In the genomic region with DNA sequence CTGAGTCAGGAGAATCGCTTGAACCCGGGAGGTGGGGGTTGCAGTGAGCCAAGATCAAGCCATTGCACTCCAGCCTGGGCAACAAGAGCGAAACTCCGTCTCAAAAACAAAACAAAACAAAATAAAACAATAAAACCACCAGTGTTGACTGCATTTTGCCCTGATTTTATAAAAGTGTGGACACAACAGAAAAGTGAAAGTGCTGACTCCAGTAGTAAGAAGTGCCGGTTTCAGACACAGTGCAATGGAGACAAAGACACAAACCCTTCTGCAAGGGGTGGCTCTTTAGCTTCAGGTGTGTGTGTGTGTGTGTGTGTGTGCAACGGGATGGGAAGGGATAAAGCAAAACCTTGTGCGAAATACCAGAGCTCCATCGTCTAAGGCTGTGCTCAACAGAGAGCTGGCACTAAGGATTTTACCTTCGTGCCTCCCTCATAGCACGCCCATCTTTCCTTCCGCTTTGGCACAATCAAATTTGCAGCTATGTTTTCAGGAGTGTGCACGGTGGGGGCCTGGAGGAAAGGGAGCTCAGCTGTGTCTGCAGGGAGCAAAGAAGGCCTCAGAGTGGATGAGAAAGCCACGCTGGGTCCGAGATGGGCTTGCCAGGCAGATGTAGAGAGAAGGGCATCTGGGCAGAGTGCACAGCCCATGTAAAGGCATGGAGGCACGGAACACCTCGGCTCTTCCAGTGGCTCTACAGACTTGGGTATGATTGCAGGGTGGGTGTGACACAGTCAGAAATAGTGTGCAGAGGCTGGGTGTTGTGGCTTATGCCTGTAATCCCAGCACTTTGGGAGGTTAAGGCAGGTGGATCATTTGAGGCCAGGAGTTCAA, we compare ENCODE assay signal across 15 cellular contexts. TPM values are rescaled to one million over a fixed set of nuclear protein-coding genes. Genes with fewer than 3 reads are reported as not detected.
A peak's percentile ranks its signal among the peaks of the same experiment; 100 is the strongest.
DNase-seq lines count a peak whose midpoint lies in the region; ATAC-seq and TF ChIP-seq lines count a peak whose summit lies in the region.
"Had no signal": no experiment of that assay in that cellular context is flagged by ENCODE, and none has a peak within 500 bp of the region (broad histone marks: within the 10 kb centered on the region; RNA-seq: fewer than 3 reads in every experiment).

No MANE protein-coding gene starts in this region.

- no peak overlapping the region for H3T11ph ChIP-seq in H9 (ENCODE audit: low read length)

- WGBS in H9 (ENCODE audit: extremely low coverage, insufficient read length, low lambda C conversion rate): no CpG with 5 or more reads among the region's 16 CpGs
- 53 to 84% (median 63%) methylated on average over 16 of the region's 16 CpGs for WGBS in spleen, 5 donors

- H3K4ac ChIP-seq in H9 (ENCODE audit: low read depth, low read length): no peak overlapping the region

- H3K27me3 ChIP-seq in H9 (ENCODE audit: insufficient read depth, low read length) (no peaks in the 10 kb centered on the region), spleen (replicated peaks in 1 of 7) (no peaks in the 10 kb centered on the region)

- no peaks in the 10 kb centered on the region for H3K36me3 ChIP-seq in spleen

- H4K20me1 ChIP-seq in H9 (ENCODE audit: control insufficient read depth, insufficient read depth, insufficient read length): no peaks in the 10 kb centered on the region

- no peaks in the 10 kb centered on the region for H3K79me2 ChIP-seq in H9 (ENCODE audit: insufficient read depth, low read length)

- no peak for TF ChIP-seq POLR2A in spleen (IDR thresholded peaks at IDR 0.05)

- ATAC-seq in left colon: peak; percentile 34
- ATAC-seq in GM21423 (IDR thresholded peaks at IDR 0.05; ENCODE audit: unreplicated experiment): no peak
- no peak for ATAC-seq in HG03521 (IDR thresholded peaks at IDR 0.05; ENCODE audit: unreplicated experiment)
- ATAC-seq: T-helper 17 cell had no signal

- H3K4me1 ChIP-seq in H9 (ENCODE audit: insufficient read depth, low read length) (no peaks in the 10 kb centered on the region), spleen (peaks cover 16 to 97% (median 58%) of the 10 kb centered on the region in 6 donors)

- peaks cover 15 to 41% of the 10 kb centered on the region in 2 experiments for H3K4me1 Mint-ChIP-seq in H9

- H2AK5ac ChIP-seq in H9 (ENCODE audit: insufficient read length, low read length): no peak overlapping the region

- H3K9me3 Mint-ChIP-seq in H9: no peaks in the 10 kb centered on the region

- H3K27ac ChIP-seq in H9 (ENCODE audit: insufficient read length, low read depth, low read length) (no peak overlapping the region), caudate nucleus (ENCODE audit: low read depth, low read length) (peak overlapping the region; percentile 85), spleen (peak overlapping the region in 7 of 8 donors; percentile 53 to 90 (median 81))

- H2BK5ac ChIP-seq in H9 (ENCODE audit: insufficient read length, low read length): no peak overlapping the region

- H4K5ac ChIP-seq in H9 (ENCODE audit: insufficient read length, low read depth, low read length): no peak overlapping the region

- H4K91ac ChIP-seq in H9 (ENCODE audit: insufficient read length, low read depth, low read length): no peak overlapping the region

- no peak overlapping the region for H3K23ac ChIP-seq in H9 (ENCODE audit: insufficient read length, low read depth, low read length)

- H3K18ac ChIP-seq in H9 (ENCODE audit: insufficient read length, low read depth, low read length): no peak overlapping the region

- no peak overlapping the region for H2AFZ ChIP-seq in H9 (ENCODE audit: low read length)

- H3K36me3 Mint-ChIP-seq in H9 (ENCODE audit: insufficient read depth in 1 of 3, low read depth in 3 of 3): no peaks in the 10 kb centered on the region

- H3K4me2 ChIP-seq in H9 (ENCODE audit: insufficient read depth, insufficient read length, low read length): no peak overlapping the region

- no peak overlapping the region for H2BK12ac ChIP-seq in H9 (ENCODE audit: insufficient read length, low read depth, low read length)

- H2BK20ac ChIP-seq in H9 (ENCODE audit: low read depth, low read length, poor library complexity, severe bottlenecking): no peak overlapping the region

- peak overlapping the region; percentile 27 for H4K8ac ChIP-seq in H9 (replicated peaks; ENCODE audit: insufficient read length, low read depth, low read length)

- no peak overlapping the region for H3K4me3 Mint-ChIP-seq in H9
- H3K4me3 Mint-ChIP-seq: T-helper 17 cell had no signal

- peaks cover 3% of the 10 kb centered on the region for H3K23me2 ChIP-seq in H9 (ENCODE audit: insufficient read length, low read depth, low read length, poor library complexity, severe bottlenecking)

- no peak overlapping the region for H3K56ac ChIP-seq in H9 (ENCODE audit: insufficient read length, low read depth, low read length)

- H3K9me3 ChIP-seq in H9 (ENCODE audit: control insufficient read depth, low read depth, low read length): no peaks in the 10 kb centered on the region
- no peaks in the 10 kb centered on the region for H3K9me3 ChIP-seq in spleen

- peak overlapping the region in 1 of 8 donors; percentile 17 for H3K4me3 ChIP-seq in spleen
- H3K4me3 ChIP-seq: lung had no signal

- no peak overlapping the region for H3K14ac ChIP-seq in H9 (ENCODE audit: insufficient read depth, low read length)

- H3K27me3 Mint-ChIP-seq in H9 (ENCODE audit: low read depth): peaks cover 2% of the 10 kb centered on the region
- H3K27me3 Mint-ChIP-seq: T-helper 17 cell had no signal

- intact Hi-C loops in left colon (cut with DNase I, micrococcal nuclease) (no loop called here), spleen (cut with DNase I; ENCODE audit: low total_unique reads) (no loop called here)

- no peak overlapping the region for H2BK15ac ChIP-seq in H9 (ENCODE audit: low read depth, low read length)

- peak overlapping the region in 2 of 3 experiments; percentile 64 to 84; a peak in 3 of 7 replicates for H3K27ac Mint-ChIP-seq in H9
- H3K27ac Mint-ChIP-seq: T-helper 17 cell had no signal

- no peak for TF ChIP-seq CTCF in H9 (conservative IDR thresholded peaks at IDR 0.05)
- no peak for TF ChIP-seq CTCF in spleen (IDR thresholded peaks at IDR 0.05 in 8 of 11, conservative IDR thresholded peaks at IDR 0.05 in 3 of 11)

- H3K79me1 ChIP-seq in H9 (ENCODE audit: insufficient read depth, low read depth, low read length, poor library complexity, severe bottlenecking): no peaks in the 10 kb centered on the region

- H3K9ac ChIP-seq in H9 (ENCODE audit: extremely low read depth, insufficient read length, low read length): no peak overlapping the region

- DNase-seq in H9 (no peak), caudate nucleus (lab: John Stamatoyannopoulos, UW) (peak in 9 of 61 donors; percentile 21 to 75 (median 48)), left colon (no peak), spleen (no peak), GM19238 (ENCODE audit: insufficient read length, low spot score) (no peak), iPS-NIHi7 (ENCODE audit: extremely low spot score) (no peak)
- DNase-seq: activated CD4-positive, alpha-beta T cell treated with anti-CD3 and anti-CD28 coated beads, Interleukin-2, amount 50 U/mL, for 48 hours; activated effector memory CD4-positive, alpha-beta T cell treated with Interleukin-2 at 50 U/mL for 16 hours; DMS79 treated with DMSO at 0.1 percent for 48 hours; NCI-H146; NCI-H524 treated with DMSO at 0.1 percent for 48 hours; T-helper 17 cell had no signal

- H2BK120ac ChIP-seq in H9 (ENCODE audit: low read depth, low read length, poor library complexity, severe bottlenecking): no peak overlapping the region

RNA-seq across cellular contexts. Expression of gene MXRA7, which starts 15.5 kb away (rescaled TPM):
- 28.2 TPM in 2 replicates for total RNA-seq in H9 (2021)
- total RNA-seq in left colon: 10 to 100 TPM; 12.0 to 37.2 TPM
- 100 to 1,000 TPM in 6 of 7 donors, 10 to 100 TPM in 1; 89.4 to 172 (median 121) TPM for total RNA-seq in spleen
- 10 to 100 TPM; 37.8 to 66.2 (median 48.7) TPM for polyA plus RNA-seq in spleen

RNA-seq across cellular contexts. Expression of gene JMJD6, which starts 31.1 kb away (rescaled TPM):
- 26.3 and 28.9 TPM in 2 replicates for total RNA-seq in H9 (2021)
- total RNA-seq in left colon: 10 to 100 TPM; 27.2 to 31.3 TPM
- 10 to 100 TPM; 21.2 to 54.3 (median 38.6) TPM for total RNA-seq in spleen
- 10 to 100 TPM; 21.4 to 37.3 (median 32.7) TPM for polyA plus RNA-seq in spleen

RNA-seq across cellular contexts. Expression of gene METTL23, which starts 31.4 kb away (rescaled TPM):
- total RNA-seq in H9 (2021) (25.6 and 29.9 TPM in 2 replicates), left colon (10 to 100 TPM; 23.4 to 25.0 TPM), spleen (10 to 100 TPM; 35.8 to 53.4 (median 49.1) TPM)
- polyA plus RNA-seq in spleen: 10 to 100 TPM; 54.7 to 72.7 (median 57.0) TPM

RNA-seq across cellular contexts. Expression of gene SRSF2, which starts 41.9 kb away (rescaled TPM):
- total RNA-seq in H9 (2021) (578 and 591 TPM in 2 replicates), left colon (100 to 1,000 TPM; 138 to 156 TPM), spleen (100 to 1,000 TPM; 181 to 239 (median 202) TPM)
- polyA plus RNA-seq in spleen: 100 to 1,000 TPM; 159 to 189 (median 161) TPM

RNA-seq across cellular contexts. Expression of gene MFSD11, which starts 42.6 kb away (rescaled TPM):
- total RNA-seq in H9 (2021): 19.9 and 21.8 TPM in 2 replicates
- 10 to 100 TPM; 39.1 to 43.0 TPM for total RNA-seq in left colon
- 10 to 100 TPM; 22.8 to 45.4 (median 35.3) TPM for total RNA-seq in spleen
- 10 to 100 TPM in 1 of 3 donors, 1 to 10 TPM in 2; 6.9 to 11.3 (median 7.8) TPM for polyA plus RNA-seq in spleen
